ENCODE assay signal across 24 cellular contexts in genomic region chr10:126324826-126325225, GRCh38.
"Had no signal": no experiment of that assay in that cellular context is flagged by ENCODE, and none has a peak within 500 bp of the region (broad histone marks: within the 10 kb centered on the region; RNA-seq: fewer than 3 reads in every experiment).

No MANE protein-coding gene starts in this region.

- H3K27ac ChIP-seq: coronary artery, dorsolateral prefrontal cortex, esophagus squamous epithelium, gastrocnemius medialis, heart right ventricle, left lung, lower lobe of right lung had no signal

- H3K27ac Mint-ChIP-seq: mesothelial cell of epicardium had no signal

- H3K36me3 ChIP-seq: esophagus squamous epithelium, gastrocnemius medialis, left lung, lower lobe of right lung had no signal

- H3K27me3 ChIP-seq: esophagus squamous epithelium, gastrocnemius medialis, left lung had no signal

- H3K4me1 ChIP-seq: esophagus squamous epithelium, gastrocnemius medialis, heart right ventricle, left lung, lower lobe of right lung had no signal

- H3K36me3 Mint-ChIP-seq: mesothelial cell of epicardium had no signal

- DNase-seq: dermis blood vessel endothelial cell; dorsolateral prefrontal cortex; effector CD4-positive, alpha-beta T cell; effector memory CD4-positive, alpha-beta T cell; esophagus squamous epithelium; foreskin fibroblast; foreskin melanocyte; gastrocnemius medialis; glutamatergic neuron; head of caudate nucleus; heart right ventricle; hippocampal formation; left cardiac atrium; left lung; left ventricle myocardium superior; lower lobe of right lung; mesenchymal stem cell; mucosa of descending colon had no signal

- H3K9me3 ChIP-seq: esophagus squamous epithelium, gastrocnemius medialis, heart right ventricle, left lung, lower lobe of right lung, mucosa of descending colon had no signal

- FAIRE-seq: colon, endothelial cell of umbilical vein, islet of Langerhans, keratinocyte had no signal

- H3K4me3 ChIP-seq: coronary artery, dorsolateral prefrontal cortex, esophagus squamous epithelium, gastrocnemius medialis, heart right ventricle, left lung, lower lobe of right lung, mucosa of descending colon had no signal

- ATAC-seq: gastrocnemius medialis, heart right ventricle, left cardiac atrium, left lung, left ventricle myocardium superior, lower lobe of right lung, mucosa of descending colon had no signal
